In genomic region chr7:22359156-22359697, GRCh38 we compare ENCODE assay signal across 1 cellular context.
TF ChIP-seq lines count a peak whose summit lies in the region.

No MANE protein-coding gene starts in this region.

TF ChIP-seq in HepG2, 621 proteins besides CTCF, POLR2A, EP300 and RAD21 (continued from another document and continues in another):
- TF ChIP-seq SIX1 (CRISPR knock-in tag; IDR thresholded peaks at IDR 0.05; ENCODE audit: borderline replicate concordance) = peak; percentile 72; the same call in 1 of the 2 replicates
- peak; percentile 96 for TF ChIP-seq GATAD2A (CRISPR knock-in tag; IDR thresholded peaks at IDR 0.05)
- no peak for TF ChIP-seq SP4 (CRISPR knock-in tag; IDR thresholded peaks at IDR 0.05)
- TF ChIP-seq ZSCAN31 (CRISPR knock-in tag; IDR thresholded peaks at IDR 0.05; ENCODE audit: low read depth) = peak; percentile 63; the same call in 1 of the 2 replicates
- no peak for TF ChIP-seq ZNF891 (CRISPR knock-in tag; IDR thresholded peaks at IDR 0.05)
- TF ChIP-seq TAF1 (CRISPR knock-in tag; IDR thresholded peaks at IDR 0.05) = no peak; the same call in 1 of the 2 replicates
- peak; percentile 71 for TF ChIP-seq TFE3 (CRISPR knock-in tag; IDR thresholded peaks at IDR 0.05)
- TF ChIP-seq ZNF652 (CRISPR knock-in tag; IDR thresholded peaks at IDR 0.05; ENCODE audit: borderline replicate concordance, low read depth) = peak; percentile 64; the same call in 1 of the 2 replicates
- no peak for TF ChIP-seq NFATC3 (CRISPR knock-in tag; IDR thresholded peaks at IDR 0.05)
- TF ChIP-seq MEIS1 (CRISPR knock-in tag; IDR thresholded peaks at IDR 0.05; ENCODE audit: borderline replicate concordance) = peak; percentile 30; the same call in 1 of the 2 replicates
- TF ChIP-seq HNF4A (CRISPR knock-in tag; IDR thresholded peaks at IDR 0.05) = peak; percentile 96
- peak; percentile 88 for TF ChIP-seq SAP130 (CRISPR knock-in tag; IDR thresholded peaks at IDR 0.05; ENCODE audit: low read depth)
- TF ChIP-seq RARA (CRISPR knock-in tag; IDR thresholded peaks at IDR 0.05) = peak; percentile 89
- TF ChIP-seq KLF9 (CRISPR knock-in tag; IDR thresholded peaks at IDR 0.05; ENCODE audit: low read depth) = 0 out of 2 replicates have a peak, but pooled peaks have one; percentile 28
- TF ChIP-seq CCAR2 (optimal IDR thresholded peaks at IDR 0.05; ENCODE audit: low read depth, low read length) = no peak
- TF ChIP-seq ZBTB26 (CRISPR knock-in tag; IDR thresholded peaks at IDR 0.05; ENCODE audit: borderline replicate concordance) = 0 out of 2 replicates have a peak, but pooled peaks have one; percentile 24
- peak; percentile 35; the same call in 1 of the 2 replicates for TF ChIP-seq TFAP4 (IDR thresholded peaks at IDR 0.05; ENCODE audit: borderline replicate concordance, low read depth)
- no peak for TF ChIP-seq ZNF138 (CRISPR knock-in tag; IDR thresholded peaks at IDR 0.05; ENCODE audit: low read depth)
- peak; percentile 83; the same call in 1 of the 2 replicates for TF ChIP-seq ARNTL (CRISPR knock-in tag; IDR thresholded peaks at IDR 0.05)
- peak; percentile 69 for TF ChIP-seq GATAD1 (CRISPR knock-in tag; IDR thresholded peaks at IDR 0.05)
- peak; percentile 75; the same call in 1 of the 2 replicates for TF ChIP-seq ZNF710 (CRISPR knock-in tag; IDR thresholded peaks at IDR 0.05; ENCODE audit: borderline replicate concordance)
- peak; percentile 97 for TF ChIP-seq ZBTB10 (CRISPR knock-in tag; IDR thresholded peaks at IDR 0.05; ENCODE audit: borderline replicate concordance)
- peak; percentile 62; the same call in 1 of the 2 replicates for TF ChIP-seq SP5 (CRISPR knock-in tag; IDR thresholded peaks at IDR 0.05; ENCODE audit: borderline replicate concordance, low read depth)
- peak; percentile 76 for TF ChIP-seq ZNF317 (CRISPR knock-in tag; IDR thresholded peaks at IDR 0.05)
- TF ChIP-seq ZNF609 (CRISPR knock-in tag; IDR thresholded peaks at IDR 0.05; ENCODE audit: borderline replicate concordance) = peak; percentile 75; the same call in 1 of the 2 replicates
- TF ChIP-seq ZNF124 (CRISPR knock-in tag; IDR thresholded peaks at IDR 0.05) = peak; percentile 44; the same call in 1 of the 2 replicates
- TF ChIP-seq REST (IDR thresholded peaks at IDR 0.05; ENCODE audit: borderline replicate concordance in 1 of 2, low read depth in 1 of 2, low read length in 2 of 2) = peak in 1 of 2 experiments; percentile 73; a peak in 2 of 4 replicates
- peak; percentile 69; the same call in 1 of the 2 replicates for TF ChIP-seq RFXANK (CRISPR knock-in tag; IDR thresholded peaks at IDR 0.05)
- TF ChIP-seq RXRB (CRISPR knock-in tag; IDR thresholded peaks at IDR 0.05; ENCODE audit: borderline replicate concordance) = peak; percentile 92
- TF ChIP-seq DPF2 (CRISPR knock-in tag; IDR thresholded peaks at IDR 0.05; ENCODE audit: borderline replicate concordance, low read depth) = peak; percentile 85; the same call in 1 of the 2 replicates
- TF ChIP-seq NFIC (IDR thresholded peaks at IDR 0.05; ENCODE audit: low read length) = peak; percentile 89
- peak; percentile 65; the same call in 1 of the 2 replicates for TF ChIP-seq ZBTB37 (CRISPR knock-in tag; IDR thresholded peaks at IDR 0.05)
- TF ChIP-seq BCL6 (CRISPR knock-in tag; IDR thresholded peaks at IDR 0.05) = peak; percentile 75
- TF ChIP-seq HOMEZ (CRISPR knock-in tag; IDR thresholded peaks at IDR 0.05; ENCODE audit: low read depth) = peak; percentile 91
- peak; percentile 90 for TF ChIP-seq TBX2 (CRISPR knock-in tag; IDR thresholded peaks at IDR 0.05; ENCODE audit: borderline replicate concordance)
